In the genomic region with DNA sequence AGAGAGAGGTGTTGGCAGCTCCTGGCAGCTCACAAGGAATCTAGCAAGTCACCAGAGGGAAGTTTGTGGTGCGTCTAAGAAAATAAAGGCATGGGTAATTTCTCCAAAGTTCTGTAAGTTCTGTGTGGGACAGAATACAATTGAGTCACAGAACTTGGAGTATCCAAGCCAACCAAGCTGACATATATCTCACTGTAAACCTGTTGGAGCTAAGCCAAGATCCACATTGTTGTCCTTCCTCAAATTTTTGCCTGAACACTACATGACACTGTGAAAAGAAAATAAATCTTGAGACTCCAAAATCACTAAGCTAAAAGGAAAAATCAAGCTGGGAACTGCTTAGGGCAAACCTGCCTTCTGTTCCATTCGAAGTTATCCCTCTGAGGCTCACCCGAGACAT, we compare ENCODE assay signal across 15 cellular contexts.
"Had no signal": no experiment of that assay in that cellular context is flagged by ENCODE, and none has a peak within 500 bp of the region (broad histone marks: within the 10 kb centered on the region; RNA-seq: fewer than 3 reads in every experiment).

No MANE protein-coding gene starts in this region.

- H3K4me3 ChIP-seq: hepatocyte, right atrium auricular region, sigmoid colon, skin epidermis had no signal

- H3K27me3 Mint-ChIP-seq: effector memory CD8-positive, alpha-beta T cell had no signal

- H3K27ac ChIP-seq: foreskin keratinocyte, hepatocyte, right atrium auricular region, sigmoid colon, skin epidermis had no signal

- H3K79me2 ChIP-seq: hepatocyte had no signal

- H3K9me3 Mint-ChIP-seq: mesothelial cell of epicardium, neural crest cell had no signal

- H3K36me3 ChIP-seq: right atrium auricular region, sigmoid colon had no signal

- H3K27me3 ChIP-seq: foreskin keratinocyte, hepatocyte, right atrium auricular region, sigmoid colon had no signal

- H3K4me1 Mint-ChIP-seq: natural killer cell, neural crest cell had no signal

- H2AFZ ChIP-seq: hepatocyte had no signal

- H3K27ac Mint-ChIP-seq: effector memory CD8-positive, alpha-beta T cell; mesothelial cell of epicardium; natural killer cell had no signal

- H3K36me3 Mint-ChIP-seq: mesothelial cell of epicardium, natural killer cell had no signal

- H3K4me1 ChIP-seq: foreskin keratinocyte, right atrium auricular region, sigmoid colon had no signal

- DNase-seq: effector memory CD8-positive, alpha-beta T cell; erythroblast; foreskin keratinocyte; head of caudate nucleus; left colon; natural killer cell; sigmoid colon; stimulated activated CD4-positive, alpha-beta T cell treated with anti-CD3 and anti-CD28 coated beads, Interleukin-2, amount 100 ng/mL, for 48 hours; stimulated activated naive CD4-positive, alpha-beta T cell treated with Interleukin-2 at 50 U/mL for 16 hours; trophoblast cell had no signal

- H3K9me3 ChIP-seq: right atrium auricular region, sigmoid colon had no signal

- H3K4me3 Mint-ChIP-seq: effector memory CD8-positive, alpha-beta T cell; mesothelial cell of epicardium; natural killer cell; neural crest cell had no signal

- H3K4me2 ChIP-seq: hepatocyte had no signal
